Comparison of ENCODE assay signal across 8 cellular contexts in genomic region chr12:12788675-12789368, GRCh38. TPM values are rescaled to one million over a fixed set of nuclear protein-coding genes. Genes with fewer than 3 reads are reported as not detected.
DNase-seq lines count a peak whose midpoint lies in the region; ATAC-seq lines count a peak whose summit lies in the region.

No MANE protein-coding gene starts in this region.

- no peaks in the 10 kb centered on the region for H3K79me2 ChIP-seq in mesendoderm (ENCODE audit: control insufficient read depth, insufficient read depth, low read length)

- POLR2A ChIA-PET in activated CD4-positive, alpha-beta memory T cell treated with anti-CD3 and anti-CD28 coated beads, Interleukin-2, amount 10 ng/mL, durations not matched to agents 7 days and 5 days (lab: Charles Lee) = interaction anchor here (2.1 to 7.1 kb wide), 6 partner anchors 8 to 73 kb away, joined by 5 to 50 read pairs (median 18); partner anchors contain the start of gene DDX47

- no peak overlapping the region for H4K8ac ChIP-seq in mesendoderm (ENCODE audit: low read depth, low read length)

- no peak overlapping the region for H3K4me3 ChIP-seq in effector memory CD4-positive, alpha-beta T cell (ENCODE audit: insufficient read depth, low read depth, low read length, poor library complexity, severe bottlenecking)
- no peak overlapping the region for H3K4me3 ChIP-seq in mesendoderm (ENCODE audit: low read length)

- no peaks in the 10 kb centered on the region for H3K36me3 Mint-ChIP-seq in activated CD4-positive, alpha-beta memory T cell treated with anti-CD3 and anti-CD28 coated beads, Interleukin-2, amount 10 ng/mL, durations not matched to agents 7 days and 5 days (ENCODE audit: low read depth)
- peaks cover 12% of the 10 kb centered on the region for H3K36me3 Mint-ChIP-seq in stimulated activated effector memory CD8-positive, alpha-beta T cell treated with anti-CD3 and anti-CD28 coated beads, Interleukin-12 subunit alpha, Interleukin-12 subunit beta, amount 100 ng/mL, for 72 hours

- H3K4me3 Mint-ChIP-seq in activated CD4-positive, alpha-beta memory T cell treated with anti-CD3 and anti-CD28 coated beads, Interleukin-2, amount 10 ng/mL, durations not matched to agents 7 days and 5 days = peak overlapping the region; percentile 65
- H3K4me3 Mint-ChIP-seq in stimulated activated effector memory CD8-positive, alpha-beta T cell treated with anti-CD3 and anti-CD28 coated beads, Interleukin-12 subunit alpha, Interleukin-12 subunit beta, amount 100 ng/mL, for 72 hours = peak overlapping the region; percentile 81

- H3K9me3 Mint-ChIP-seq in activated CD4-positive, alpha-beta memory T cell treated with anti-CD3 and anti-CD28 coated beads, Interleukin-2, amount 10 ng/mL, durations not matched to agents 7 days and 5 days = no peaks in the 10 kb centered on the region
- H3K9me3 Mint-ChIP-seq in stimulated activated effector memory CD8-positive, alpha-beta T cell treated with anti-CD3 and anti-CD28 coated beads, Interleukin-12 subunit alpha, Interleukin-12 subunit beta, amount 100 ng/mL, for 72 hours = no peaks in the 10 kb centered on the region

- H3K9me3 ChIP-seq in effector memory CD4-positive, alpha-beta T cell (ENCODE audit: control insufficient read depth, low read length) = no peaks in the 10 kb centered on the region

- H3K79me1 ChIP-seq in mesendoderm (ENCODE audit: low read length) = no peaks in the 10 kb centered on the region

- H3K36me3 ChIP-seq in effector memory CD4-positive, alpha-beta T cell (ENCODE audit: control insufficient read depth, insufficient read depth, low read length) = no peaks in the 10 kb centered on the region
- H3K36me3 ChIP-seq in mesendoderm (ENCODE audit: control insufficient read depth, insufficient read depth, low read length) = no peaks in the 10 kb centered on the region

- no peak overlapping the region for H2BK15ac ChIP-seq in mesendoderm (replicated peaks; ENCODE audit: low read depth)

- peaks cover 43% of the 10 kb centered on the region for H3K4me1 Mint-ChIP-seq in activated CD4-positive, alpha-beta memory T cell treated with anti-CD3 and anti-CD28 coated beads, Interleukin-2, amount 10 ng/mL, durations not matched to agents 7 days and 5 days
- H3K4me1 Mint-ChIP-seq in stimulated activated effector memory CD8-positive, alpha-beta T cell treated with anti-CD3 and anti-CD28 coated beads, Interleukin-12 subunit alpha, Interleukin-12 subunit beta, amount 100 ng/mL, for 72 hours = peaks cover 31% of the 10 kb centered on the region

- DNase-seq in AG20443 (ENCODE audit: low spot score) = peak; percentile 63
- peak; percentile 65 for DNase-seq in NCI-H748 treated with DMSO at 0.1 percent for 48 hours (lab: John Stamatoyannopoulos, UW)
- peak; percentile 68 for DNase-seq in activated CD4-positive, alpha-beta memory T cell treated with anti-CD3 and anti-CD28 coated beads, Interleukin-2, amount 10 ng/mL, durations not matched to agents 7 days and 5 days
- DNase-seq in effector memory CD4-positive, alpha-beta T cell = peak in 2 of 3 donors; percentile 17 to 44
- DNase-seq in mesendoderm = peak; percentile 85
- peak; percentile 43 to 71 for DNase-seq in stimulated activated effector memory CD8-positive, alpha-beta T cell treated with anti-CD3 and anti-CD28 coated beads, Interleukin-12 subunit alpha, Interleukin-12 subunit beta, amount 100 ng/mL, for 72 hours (ENCODE audit: low spot score in 2 of 2)

- H2BK5ac ChIP-seq in mesendoderm (ENCODE audit: low read length) = no peak overlapping the region

- CTCF ChIA-PET in activated CD4-positive, alpha-beta memory T cell treated with anti-CD3 and anti-CD28 coated beads, Interleukin-2, amount 10 ng/mL, durations not matched to agents 7 days and 5 days (lab: Charles Lee) = interaction anchor here (0.5 to 4.7 kb wide), 19 partner anchors 8 to 446 kb away, joined by 3 to 57 read pairs (median 4); partner anchors contain the start of gene DDX47

- no peak overlapping the region for H3K4ac ChIP-seq in mesendoderm (ENCODE audit: low read depth, low read length)

- no peak overlapping the region for H3K23ac ChIP-seq in mesendoderm (ENCODE audit: low read length)

- no peak overlapping the region for H2BK120ac ChIP-seq in mesendoderm (ENCODE audit: low read depth, low read length)

- no peak overlapping the region for H4K5ac ChIP-seq in mesendoderm (ENCODE audit: low read length)

- H3K27ac ChIP-seq in effector memory CD4-positive, alpha-beta T cell (ENCODE audit: insufficient read depth, low read length, poor library complexity, severe bottlenecking) = no peak overlapping the region
- H3K27ac ChIP-seq in mesendoderm (ENCODE audit: low read depth, low read length) = no peak overlapping the region

- peaks cover 8% of the 10 kb centered on the region for H3K4me1 ChIP-seq in effector memory CD4-positive, alpha-beta T cell (ENCODE audit: control insufficient read depth, insufficient read depth, low read length, poor library complexity, severe bottlenecking)
- peaks cover 7% of the 10 kb centered on the region for H3K4me1 ChIP-seq in mesendoderm (ENCODE audit: control insufficient read depth, low read depth, low read length)

- H3K18ac ChIP-seq in mesendoderm (ENCODE audit: low read length) = peak overlapping the region; percentile 64

- H3K27me3 Mint-ChIP-seq in activated CD4-positive, alpha-beta memory T cell treated with anti-CD3 and anti-CD28 coated beads, Interleukin-2, amount 10 ng/mL, durations not matched to agents 7 days and 5 days = no peaks in the 10 kb centered on the region

- ATAC-seq in GM18870 (IDR thresholded peaks at IDR 0.05; ENCODE audit: unreplicated experiment) (peak; percentile 85), HG03354 (IDR thresholded peaks at IDR 0.05; ENCODE audit: poor library complexity, severe bottlenecking, unreplicated experiment) (peak; percentile 66)
- ATAC-seq in stimulated activated effector memory CD8-positive, alpha-beta T cell treated with anti-CD3 and anti-CD28 coated beads, Interleukin-12 subunit alpha, Interleukin-12 subunit beta, amount 100 ng/mL, for 72 hours = peak; percentile 80

- H3K56ac ChIP-seq in mesendoderm (ENCODE audit: low read length) = peak overlapping the region; percentile 17

- H2AK5ac ChIP-seq in mesendoderm (ENCODE audit: low read length) = no peak overlapping the region

- H3K4me2 ChIP-seq in mesendoderm (ENCODE audit: low read length) = no peak overlapping the region

- peak overlapping the region; percentile 11 for H3K9ac ChIP-seq in mesendoderm (ENCODE audit: low read length)

- H3K27ac Mint-ChIP-seq in activated CD4-positive, alpha-beta memory T cell treated with anti-CD3 and anti-CD28 coated beads, Interleukin-2, amount 10 ng/mL, durations not matched to agents 7 days and 5 days = peak overlapping the region; percentile 60
- H3K27ac Mint-ChIP-seq in stimulated activated effector memory CD8-positive, alpha-beta T cell treated with anti-CD3 and anti-CD28 coated beads, Interleukin-12 subunit alpha, Interleukin-12 subunit beta, amount 100 ng/mL, for 72 hours = peak overlapping the region; percentile 92

- WGBS in mesendoderm (ENCODE audit: extremely low coverage, insufficient coverage, low lambda C conversion rate) = no CpG with 5 or more reads among the region's 9 CpGs

- H3K27me3 ChIP-seq in effector memory CD4-positive, alpha-beta T cell (replicated peaks; ENCODE audit: control insufficient read depth, insufficient read depth, low read length, poor library complexity, severe bottlenecking) = no peaks in the 10 kb centered on the region
- H3K27me3 ChIP-seq in mesendoderm (ENCODE audit: insufficient read depth, low read length, poor library complexity) = no peaks in the 10 kb centered on the region

RNA-seq across cellular contexts. Expression of gene APOLD1, which starts 3.4 kb away (rescaled TPM):
- total RNA-seq in activated CD4-positive, alpha-beta memory T cell treated with anti-CD3 and anti-CD28 coated beads, Interleukin-2, amount 10 ng/mL, durations not matched to agents 7 days and 5 days = 1 to 10 TPM; 9.2 to 9.9 TPM
- polyA plus RNA-seq in mesendoderm (2013, experiment 1 of 2) = 0.34 TPM
- polyA plus RNA-seq in mesendoderm (2013, experiment 2 of 2) = 0.41 TPM

RNA-seq across cellular contexts. Expression of gene DDX47, which starts 24.3 kb away (rescaled TPM):
- total RNA-seq in activated CD4-positive, alpha-beta memory T cell treated with anti-CD3 and anti-CD28 coated beads, Interleukin-2, amount 10 ng/mL, durations not matched to agents 7 days and 5 days = 10 to 100 TPM; 49.1 to 53.2 TPM
- polyA plus RNA-seq in mesendoderm (2013, experiment 1 of 2) = 76.8 TPM
- polyA plus RNA-seq in mesendoderm (2013, experiment 2 of 2) = 77.5 TPM

Comparison
In these comparisons a context has a peak if more than half of its experiments do, and no peak if none do; other contexts are left out.
1. DNase-seq: peak in every context shown above with its lines; median percentile 85 in mesendoderm; 68 in activated CD4-positive, alpha-beta memory T cell treated with anti-CD3 and anti-CD28 coated beads, Interleukin-2, amount 10 ng/mL, durations not matched to agents 7 days and 5 days; 65 in NCI-H748 treated with DMSO at 0.1 percent for 48 hours; 63 in AG20443; 57 in stimulated activated effector memory CD8-positive, alpha-beta T cell treated with anti-CD3 and anti-CD28 coated beads, Interleukin-12 subunit alpha, Interleukin-12 subunit beta, amount 100 ng/mL, for 72 hours; 30 in effector memory CD4-positive, alpha-beta T cell.